Comparison of ENCODE assay signal across 1 cellular context in genomic region chr14:92684801-92685560, GRCh38.
TF ChIP-seq lines count a peak whose summit lies in the region.

No MANE protein-coding gene starts in this region.

TF ChIP-seq in K562, 482 proteins besides CTCF, POLR2A, EP300 and RAD21:
- TF ChIP-seq HDGF (IDR thresholded peaks at IDR 0.05) (no peak), RBFOX2 (IDR thresholded peaks at IDR 0.05; ENCODE audit: low read depth, low read length) (no peak), ZNF431 (CRISPR knock-in tag; IDR thresholded peaks at IDR 0.05) (no peak), THRAP3 (IDR thresholded peaks at IDR 0.05; ENCODE audit: borderline replicate concordance) (no peak), NCOR1 (IDR thresholded peaks at IDR 0.05) (no peak), ZNF740 (CRISPR knock-in tag; IDR thresholded peaks at IDR 0.05) (no peak), ZNF740 (tag; IDR thresholded peaks at IDR 0.05) (no peak), HINFP (tag; conservative IDR thresholded peaks at IDR 0.05; ENCODE audit: low read depth) (no peak), CREB3 (tag; conservative IDR thresholded peaks at IDR 0.05; ENCODE audit: low read depth) (no peak), NCOA6 (IDR thresholded peaks at IDR 0.05) (no peak), CC2D1A (IDR thresholded peaks at IDR 0.05) (no peak), ZNF699 (CRISPR knock-in tag; IDR thresholded peaks at IDR 0.05; ENCODE audit: insufficient replicate concordance) (no peak)
